25 cellular contexts compared by ENCODE assay signal in the genomic region with DNA sequence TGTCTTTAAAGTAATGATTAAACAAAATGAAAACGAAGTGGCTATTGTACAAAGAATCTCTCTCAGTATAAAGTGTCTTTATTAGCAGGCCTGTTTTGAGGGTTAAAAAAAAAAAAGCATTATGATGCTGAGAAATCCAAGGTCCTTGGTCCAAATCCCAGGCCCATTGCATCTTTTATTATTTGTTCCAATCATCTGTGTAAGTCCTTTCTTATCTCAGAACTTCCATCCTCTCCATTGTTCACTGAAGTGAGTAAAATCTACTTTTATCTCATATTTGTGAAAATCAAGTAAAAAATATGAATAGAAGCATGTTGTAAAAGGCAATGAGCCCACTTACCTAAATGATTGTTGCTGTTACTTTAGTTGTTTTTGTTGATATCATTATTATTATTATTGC.
"Had no signal": no experiment of that assay in that cellular context is flagged by ENCODE, and none has a peak within 500 bp of the region (broad histone marks: within the 10 kb centered on the region; RNA-seq: fewer than 3 reads in every experiment).

No MANE protein-coding gene starts in this region.

- ATAC-seq: effector memory CD8-positive, alpha-beta T cell; esophagus mucosa; foreskin keratinocyte; gastrocnemius medialis; gastroesophageal sphincter; heart left ventricle; heart right ventricle had no signal

- H3K27ac ChIP-seq: colonic mucosa, coronary artery, dorsolateral prefrontal cortex, epithelial cell of prostate, esophagus muscularis mucosa, esophagus squamous epithelium, foreskin keratinocyte, gastrocnemius medialis, gastroesophageal sphincter, heart left ventricle, heart right ventricle had no signal

- H3K4me1 Mint-ChIP-seq: endodermal cell had no signal

- H3K4me1 ChIP-seq: colonic mucosa, esophagus muscularis mucosa, esophagus squamous epithelium, gastroesophageal sphincter had no signal

- H3K9me3 Mint-ChIP-seq: dendritic cell treated with granulocyte-macrophage colony-stimulating factor and Interleukin-4, amounts not matched to agents 40 ng/mL and 50 ng/mL, for 4 days; endodermal cell had no signal

- DNase-seq: colonic mucosa; cortex of kidney; dermis blood vessel endothelial cell; dorsolateral prefrontal cortex; effector CD4-positive, alpha-beta T cell; effector CD8-positive, alpha-beta T cell; effector memory CD4-positive, alpha-beta T cell; effector memory CD8-positive, alpha-beta T cell; endodermal cell; erythroblast; esophagus squamous epithelium; foreskin fibroblast; foreskin keratinocyte; foreskin melanocyte; gastrocnemius medialis; glutamatergic neuron; head of caudate nucleus; heart left ventricle; heart right ventricle had no signal

- H3K9me3 ChIP-seq: colonic mucosa, esophagus muscularis mucosa, esophagus squamous epithelium, gastrocnemius medialis, gastroesophageal sphincter, heart left ventricle, heart right ventricle had no signal

- H3K4me3 ChIP-seq: colonic mucosa, coronary artery, dorsolateral prefrontal cortex, esophagus muscularis mucosa, esophagus squamous epithelium, gastrocnemius medialis, gastroesophageal sphincter, heart left ventricle, heart right ventricle had no signal

- H3K36me3 ChIP-seq: colonic mucosa, esophagus muscularis mucosa, esophagus squamous epithelium, gastrocnemius medialis, gastroesophageal sphincter, heart left ventricle, heart right ventricle had no signal

- H3K4me3 Mint-ChIP-seq: dendritic cell treated with granulocyte-macrophage colony-stimulating factor and Interleukin-4, amounts not matched to agents 40 ng/mL and 50 ng/mL, for 4 days; effector memory CD8-positive, alpha-beta T cell; endodermal cell had no signal

- H3K27ac Mint-ChIP-seq: dendritic cell treated with granulocyte-macrophage colony-stimulating factor and Interleukin-4, amounts not matched to agents 40 ng/mL and 50 ng/mL, for 4 days; effector memory CD8-positive, alpha-beta T cell; endodermal cell had no signal

- H3K27me3 ChIP-seq: colonic mucosa, dorsolateral prefrontal cortex, esophagus muscularis mucosa, esophagus squamous epithelium, foreskin keratinocyte, gastrocnemius medialis, gastroesophageal sphincter, heart left ventricle, heart right ventricle had no signal

- H3K27me3 Mint-ChIP-seq: dendritic cell treated with granulocyte-macrophage colony-stimulating factor and Interleukin-4, amounts not matched to agents 40 ng/mL and 50 ng/mL, for 4 days; effector memory CD8-positive, alpha-beta T cell had no signal
